34 cellular contexts compared by ENCODE assay signal in genomic region chr10:85477979-85478378, GRCh38.
"Had no signal": no experiment of that assay in that cellular context is flagged by ENCODE, and none has a peak within 500 bp of the region (broad histone marks: within the 10 kb centered on the region; RNA-seq: fewer than 3 reads in every experiment).

No MANE protein-coding gene starts in this region.

- H3K4me3 ChIP-seq: MG63 had no signal

- H3K9me3 ChIP-seq: MG63 had no signal

- DNase-seq: Karpas-422, Kasumi-1, MG63, MV-4-11, NCI-H1048, NCI-H1092, NCI-H1092 treated with DMSO at 0.1 percent for 48 hours, NCI-H1105, NCI-H1105 treated with DMSO at 0.1 percent for 48 hours, NCI-H1417, NCI-H1417 treated with DMSO at 0.1 percent for 48 hours, NCI-H1436, NCI-H1436 treated with DMSO at 0.1 percent for 48 hours, NCI-H146, NCI-H1694, NCI-H1694 treated with DMSO at 0.1 percent for 48 hours, NCI-H187, NCI-H187 treated with DMSO at 0.1 percent for 48 hours, NCI-H1930, NCI-H2029, NCI-H2029 treated with DMSO at 0.1 percent for 48 hours, NCI-H2081, NCI-H2081 treated with DMSO at 0.1 percent for 48 hours, NCI-H2107, NCI-H2171, NCI-H2171 treated with DMSO at 0.1 percent for 48 hours, NCI-H2227 treated with DMSO at 0.1 percent for 48 hours, NCI-H226, NCI-H345, NCI-H446, NCI-H446 treated with DMSO at 0.1 percent for 48 hours, NCI-H510A, NCI-H510A treated with DMSO at 0.1 percent for 48 hours, NCI-H524 had no signal

- H3K36me3 ChIP-seq: MG63 had no signal

- H3K27me3 ChIP-seq: MG63 had no signal
